In genomic region chr16:89686520-89687091, GRCh38 we compare ENCODE assay signal across 8 cellular contexts. TPM values are rescaled to one million over a fixed set of nuclear protein-coding genes. Genes with fewer than 3 reads are reported as not detected.
DNase-seq lines count a peak whose midpoint lies in the region; ATAC-seq, FAIRE-seq and TF ChIP-seq lines count a peak whose summit lies in the region.

CDK10 (plus strand) TSS chr16:89686689; CDS start chr16:89686711, 22 bp downstream.

- FAIRE-seq in keratinocyte (lab: Jason Lieb, UNC), result no peak

- H3K9me1 ChIP-seq in keratinocyte (ENCODE audit: control insufficient read depth, extremely low read depth, insufficient read depth, low read length), result no peaks in the 10 kb centered on the region

- H2AFZ ChIP-seq in keratinocyte (ENCODE audit: control insufficient read depth, low read length), result peak within 1 kb of the TSS; percentile 95

- CTCF ChIA-PET in AG04449 (lab: Yijun Ruan, JAX), result interaction anchor here (0.7 to 2.7 kb wide), 7 partner anchors 9 to 175 kb away, joined by 3 to 12 read pairs (median 4); no protein-coding TSS in a partner anchor

- H3K4me3 ChIP-seq in AG04449 (ENCODE audit: low read depth, low read length) (peak within 1 kb of the TSS; percentile 90), keratinocyte (ENCODE audit: control insufficient read depth in 2 of 3, extremely low read depth in 1 of 3, insufficient read depth in 2 of 3, low read depth in 1 of 3, low read length in 3 of 3) (peak within 1 kb of the TSS; percentile 60 to 96 (median 93))

- ATAC-seq in GM18870 (IDR thresholded peaks at IDR 0.05; ENCODE audit: unreplicated experiment) (peak; percentile 72), HG03108 (IDR thresholded peaks at IDR 0.05; ENCODE audit: unreplicated experiment) (peak; percentile 73)

- dilution Hi-C loops in keratinocyte (cut with MboI; ENCODE audit: extremely low pct_ligation_motif_present, low sequenced_read_pairs), result no loop called here

- no peak for TF ChIP-seq CTCF in AG04449 (IDR thresholded peaks at IDR 0.05; ENCODE audit: insufficient read depth, low read length, missing control alignments)
- no peak for TF ChIP-seq CTCF in keratinocyte (optimal IDR thresholded peaks at IDR 0.05 in 1 of 3, IDR thresholded peaks at IDR 0.05 in 1 of 3, conservative IDR thresholded peaks at IDR 0.05 in 1 of 3; ENCODE audit: extremely low read depth in 1 of 3, insufficient read depth in 2 of 3, low read length in 3 of 3)

- peak within 1 kb of the TSS; percentile 85 for H3K9ac ChIP-seq in keratinocyte (ENCODE audit: control insufficient read depth, extremely low read depth, insufficient read depth, low read length)

- no peaks in the 10 kb centered on the region for H3K27me3 ChIP-seq in keratinocyte (ENCODE audit: control insufficient read depth, extremely low read depth, insufficient read depth, low read length)

- no peaks in the 10 kb centered on the region for H3K9me3 ChIP-seq in keratinocyte (ENCODE audit: control insufficient read depth, low read depth, low read length)

- H4K20me1 ChIP-seq in keratinocyte (ENCODE audit: control insufficient read depth, extremely low read depth, insufficient read depth, low read length), result no peaks in the 10 kb centered on the region

- POLR2A ChIA-PET in AG04449 (lab: Yijun Ruan, JAX), result interaction anchor here (0.5 to 1.6 kb wide), 8 partner anchors 9 to 184 kb away, joined by 3 to 8 read pairs (median 4); no protein-coding TSS in a partner anchor

- peaks cover 24% of the 10 kb centered on the region for H3K79me2 ChIP-seq in keratinocyte (ENCODE audit: control insufficient read depth, insufficient read depth, low read length)

- peaks cover 8% of the 10 kb centered on the region for H3K4me1 ChIP-seq in keratinocyte (ENCODE audit: control insufficient read depth, extremely low read depth, insufficient read depth, low read length)

- H3K27ac ChIP-seq in keratinocyte (ENCODE audit: control insufficient read depth, insufficient read depth, low read length), result peak within 1 kb of the TSS; percentile 56

- peak within 1 kb of the TSS; percentile 94 for H3K4me2 ChIP-seq in keratinocyte (ENCODE audit: control insufficient read depth, extremely low read depth, insufficient read depth, low read depth, low read length)

- peaks cover 16 to 21% of the 10 kb centered on the region in 2 experiments for H3K36me3 ChIP-seq in keratinocyte (ENCODE audit: control insufficient read depth in 2 of 2, extremely low read depth in 1 of 2, insufficient read depth in 2 of 2, low read length in 2 of 2)

- no peak for DNase-seq in AG04449 (ENCODE audit: low read depth, low spot score)
- peak; percentile 86 for DNase-seq in NCI-H345 (lab: John Stamatoyannopoulos, UW)
- peak; percentile 96 for DNase-seq in activated CD4-positive, CD25-positive, alpha-beta regulatory T cell treated with anti-CD3 and anti-CD28 coated beads, Interleukin-2, amount 50 U/mL, for 72 hours
- peak; percentile 85 for DNase-seq in cerebellar cortex (ENCODE audit: low spot score)
- peak; percentile 41 for DNase-seq in keratinocyte (ENCODE audit: low read depth, low spot score)
- peak; percentile 87 for DNase-seq in stimulated activated CD4-positive, alpha-beta T cell treated with anti-CD3 and anti-CD28 coated beads, Interleukin-15, amount 100 ng/mL, for 1 hour (ENCODE audit: low read depth in 1 of 2, low spot score in 1 of 2)

RNA-seq across cellular contexts. Expression of gene CDK10, which starts in this region (rescaled TPM):
- 30.6 to 40.1 TPM (median 37.0 TPM) in 3 replicates for polyA plus RNA-seq in keratinocyte
- polyA plus RNA-seq in keratinocyte (2011; ENCODE audit: low read depth), result 43.3 TPM
- 9.6 and 19.5 TPM in 2 replicates for polyA plus RNA-seq in keratinocyte (2011; cell fraction: cytosol; rRNA removed)
- 110 and 132 TPM in 2 replicates for polyA plus RNA-seq in keratinocyte (2011; cell fraction: nucleus; rRNA removed)
- polyA plus RNA-seq in keratinocyte (2012; ENCODE audit: low replicate concordance), result 36.5 and 84.1 TPM in 2 replicates
- polyA minus RNA-seq in keratinocyte, result 18.9 to 33.6 TPM (median 33.2 TPM) in 3 replicates
- polyA minus RNA-seq in keratinocyte (2011; cell fraction: cytosol; rRNA and poly(A)+ RNA removed), result 76.5 TPM
- 25.7 and 28.0 TPM in 2 replicates for polyA minus RNA-seq in keratinocyte (2011; cell fraction: nucleus; rRNA and poly(A)+ RNA removed)
